8 cellular contexts compared by ENCODE assay signal in the genomic region with DNA sequence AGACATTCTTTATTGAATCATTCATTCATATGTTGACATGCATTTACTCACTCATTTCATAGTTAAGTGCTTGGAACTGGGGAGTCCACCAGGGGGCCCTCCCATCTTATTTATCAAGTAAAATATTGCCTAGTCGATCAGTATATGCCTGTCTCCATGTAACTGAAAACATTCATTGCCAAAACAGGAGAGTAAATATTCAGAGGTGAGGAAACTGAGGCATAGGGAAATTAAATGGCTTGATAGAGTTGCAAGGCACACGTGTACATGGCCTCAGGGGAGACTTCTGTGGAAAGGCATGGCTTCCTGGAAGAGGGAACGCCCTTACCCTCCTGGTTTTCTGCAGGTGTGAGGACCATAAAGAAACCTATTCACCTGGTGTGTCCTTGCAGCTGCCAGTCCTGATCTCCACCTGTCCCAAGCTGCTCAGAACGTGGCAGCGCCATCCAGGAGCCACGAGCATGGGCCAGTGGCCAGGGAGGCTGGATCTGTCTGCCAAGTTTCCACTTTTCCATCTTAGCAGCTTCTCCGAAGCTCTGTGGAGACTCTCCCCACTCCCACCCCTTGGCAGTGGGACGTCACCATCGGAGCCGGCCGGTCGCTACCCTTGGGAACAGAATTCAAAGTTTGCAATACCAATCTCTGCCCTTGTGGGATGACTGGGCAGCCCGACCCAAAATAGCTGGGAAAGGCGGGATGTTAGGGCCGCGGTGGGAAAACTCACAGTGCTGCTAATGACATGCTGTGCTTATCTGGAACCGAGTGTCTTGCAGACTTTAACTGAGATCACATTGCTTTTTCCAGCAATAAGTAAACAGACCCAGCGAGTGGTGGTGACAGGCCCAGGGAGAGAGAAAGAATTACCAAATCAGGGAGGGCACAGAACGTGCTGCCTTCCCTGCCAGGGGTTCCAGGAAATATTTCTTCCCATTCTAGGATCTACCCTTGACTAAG. TPM values are rescaled to one million over a fixed set of nuclear protein-coding genes. Genes with fewer than 3 reads are reported as not detected.
DNase-seq lines count a peak whose midpoint lies in the region; ATAC-seq, FAIRE-seq and TF ChIP-seq lines count a peak whose summit lies in the region.

No MANE protein-coding gene starts in this region.

- peak overlapping the region; percentile 62 for H3K27ac Mint-ChIP-seq in osteocyte (ENCODE audit: unreplicated experiment)

- no peaks in the 10 kb centered on the region for H3K9me3 Mint-ChIP-seq in osteocyte (ENCODE audit: unreplicated experiment)

- H3K4me3 ChIP-seq in fibroblast of the aortic adventitia (ENCODE audit: low read depth, low read length), result peak overlapping the region; percentile 6

- TF ChIP-seq CTCF in fibroblast of the aortic adventitia (IDR thresholded peaks at IDR 0.05; ENCODE audit: insufficient read depth, low read length) (peak; percentile 75), osteocyte (IDR thresholded peaks at IDR 0.05) (peak; percentile 86)

- H3K4me3 Mint-ChIP-seq in osteocyte (ENCODE audit: unreplicated experiment), result no peak overlapping the region

- ATAC-seq in HG03457 (IDR thresholded peaks at IDR 0.05; ENCODE audit: unreplicated experiment), result no peak

- peaks cover 2% of the 10 kb centered on the region for H3K27me3 Mint-ChIP-seq in osteocyte (ENCODE audit: unreplicated experiment)

- H3K4me1 Mint-ChIP-seq in osteocyte (ENCODE audit: unreplicated experiment), result peaks cover 36% of the 10 kb centered on the region

- no peak for FAIRE-seq in GM19239 (lab: Jason Lieb, UNC)

- peak; percentile 79 for DNase-seq in activated effector memory CD4-positive, alpha-beta T cell treated with anti-CD3 and anti-CD28 coated beads, Interleukin-2, amount 50 U/mL, for 16 hours
- DNase-seq in activated effector memory CD4-positive, alpha-beta T cell treated with Interleukin-2 at 50 U/mL for 16 hours, result no peak
- DNase-seq in NCI-H460 (ENCODE audit: extremely low read depth, low read depth), result peak; percentile 62
- DNase-seq in activated CD8-positive, alpha-beta memory T cell treated with anti-CD3 and anti-CD28 coated beads, Interleukin-2, amount 50 U/mL, for 48 hours, result peak; percentile 50
- peak; percentile 88 for DNase-seq in fibroblast of the aortic adventitia (ENCODE audit: low read depth)
- no peak for DNase-seq in osteocyte (ENCODE audit: extremely low spot score, unreplicated experiment)
- no peak for DNase-seq in GM19239 (ENCODE audit: insufficient read length, low spot score)

- H3K36me3 Mint-ChIP-seq in osteocyte (ENCODE audit: unreplicated experiment), result no peaks in the 10 kb centered on the region

RNA-seq across cellular contexts. Expression of a gene that starts 4.1 kb away (rescaled TPM):
- total RNA-seq in NCI-H460 (2014; rRNA removed; shearing (Covaris generic)), result 0.22 TPM in 1 of 2 replicates, not detected in the other
- not detected in 2 replicates for polyA plus RNA-seq in NCI-H460 (2014; cell fraction: nucleus; rRNA removed)
- total RNA-seq in fibroblast of the aortic adventitia (ENCODE audit: low replicate concordance) (42.1 and 44.3 TPM in 2 replicates), osteocyte (196 and 203 TPM in 2 replicates)

RNA-seq across cellular contexts. Expression of a gene that starts 10.3 kb away (rescaled TPM):
- total RNA-seq in NCI-H460 (2014; rRNA removed; shearing (Covaris generic)), result 36.1 and 38.4 TPM in 2 replicates
- polyA plus RNA-seq in NCI-H460 (2014; cell fraction: nucleus; rRNA removed), result 27.1 and 27.8 TPM in 2 replicates
- total RNA-seq in fibroblast of the aortic adventitia (ENCODE audit: low replicate concordance) (33.4 and 53.0 TPM in 2 replicates), osteocyte (61.1 and 62.3 TPM in 2 replicates)

RNA-seq across cellular contexts. Expression of a gene that starts 40.2 kb away (rescaled TPM):
- 383 and 441 TPM in 2 replicates for total RNA-seq in NCI-H460 (2014; rRNA removed; shearing (Covaris generic))
- 1,330 and 1,442 TPM in 2 replicates for polyA plus RNA-seq in NCI-H460 (2014; cell fraction: nucleus; rRNA removed)
- total RNA-seq in fibroblast of the aortic adventitia (ENCODE audit: low replicate concordance) (87.2 and 270 TPM in 2 replicates), osteocyte (439 and 456 TPM in 2 replicates)

RNA-seq across cellular contexts. Expression of a gene that starts 54.7 kb away (rescaled TPM):
- total RNA-seq in NCI-H460 (2014; rRNA removed; shearing (Covaris generic)), result 4.4 and 8.5 TPM in 2 replicates
- 93.5 and 95.9 TPM in 2 replicates for polyA plus RNA-seq in NCI-H460 (2014; cell fraction: nucleus; rRNA removed)
- total RNA-seq in fibroblast of the aortic adventitia (ENCODE audit: low replicate concordance) (8.4 and 18.6 TPM in 2 replicates), osteocyte (36.3 and 38.4 TPM in 2 replicates)

Comparison
In these comparisons a context has a peak if more than half of its experiments do, and no peak if none do; other contexts are left out.
1. DNase-seq: peak in activated effector memory CD4-positive, alpha-beta T cell treated with anti-CD3 and anti-CD28 coated beads, Interleukin-2, amount 50 U/mL, for 16 hours (single experiment), NCI-H460 (single experiment), activated CD8-positive, alpha-beta memory T cell treated with anti-CD3 and anti-CD28 coated beads, Interleukin-2, amount 50 U/mL, for 48 hours (single experiment) and fibroblast of the aortic adventitia (single experiment); none in activated effector memory CD4-positive, alpha-beta T cell treated with Interleukin-2 at 50 U/mL for 16 hours (single experiment), osteocyte (single experiment) and GM19239 (single experiment).
2. RNA of a gene that starts 4.1 kb away (total RNA-seq): 196 to 203 TPM in osteocyte and 42.1 to 44.3 TPM in fibroblast of the aortic adventitia; 0.22 TPM in NCI-H460; every median in the first group is over 10 times any median in the second.